ENCODE assay signal across 8 cellular contexts in genomic region chr9:114153761-114154596, GRCh38. TPM values are rescaled to one million over a fixed set of nuclear protein-coding genes. Genes with fewer than 3 reads are reported as not detected.
A peak's percentile ranks its signal among the peaks of the same experiment; 100 is the strongest.
DNase-seq lines count a peak whose midpoint lies in the region; ATAC-seq, FAIRE-seq and TF ChIP-seq lines count a peak whose summit lies in the region.

No MANE protein-coding gene starts in this region.

- H3K4me1 ChIP-seq in iPS-15b (ENCODE audit: control insufficient read depth, insufficient read depth, low read length) (no peaks in the 10 kb centered on the region), subcutaneous abdominal adipose tissue (ENCODE audit: control insufficient read depth in 5 of 5, insufficient read depth in 5 of 5, low read length in 5 of 5) (peaks cover 5 to 36% (median 22%) of the 10 kb centered on the region in 5 donors)

- ATAC-seq in activated T-cell treated with anti-CD3 and anti-CD28 coated beads, Interleukin-2, amount 50 U/mL, for 4 hours, result no peak
- ATAC-seq in GM19395 (IDR thresholded peaks at IDR 0.05; ENCODE audit: unreplicated experiment), result no peak

- H3K9ac ChIP-seq in iPS-15b (ENCODE audit: low read depth, low read length) (no peak overlapping the region), subcutaneous abdominal adipose tissue (ENCODE audit: low read length in 5 of 5) (no peak overlapping the region)

- peaks cover 38% of the 10 kb centered on the region for H3K27me3 ChIP-seq in iPS-15b (ENCODE audit: control insufficient read depth, insufficient read depth, low read length)
- H3K27me3 ChIP-seq in subcutaneous abdominal adipose tissue (ENCODE audit: control insufficient read depth in 5 of 5, insufficient read depth in 4 of 5, low read length in 5 of 5), result peaks cover 9 to 31% (median 26%) of the 10 kb centered on the region in 5 donors

- TF ChIP-seq POLR2A in H54 (IDR thresholded peaks at IDR 0.05; ENCODE audit: low read depth, low read length), result no peak

- no peaks in the 10 kb centered on the region for H3K9me3 Mint-ChIP-seq in activated T-cell treated with anti-CD3 and anti-CD28 coated beads, Interleukin-2, amount 50 U/mL, for 4 hours

- peaks cover 60% of the 10 kb centered on the region for H3K27me3 Mint-ChIP-seq in activated T-cell treated with anti-CD3 and anti-CD28 coated beads, Interleukin-2, amount 50 U/mL, for 4 hours (ENCODE audit: low read depth)

- H3K36me3 ChIP-seq in iPS-15b (ENCODE audit: control insufficient read depth, insufficient read depth, low read length) (no peaks in the 10 kb centered on the region), subcutaneous abdominal adipose tissue (ENCODE audit: control insufficient read depth in 5 of 5, insufficient read depth in 5 of 5, low read length in 5 of 5) (no peaks in the 10 kb centered on the region)

- H3K9me3 ChIP-seq in iPS-15b (ENCODE audit: control insufficient read depth, insufficient read depth, low read length) (no peaks in the 10 kb centered on the region), subcutaneous abdominal adipose tissue (ENCODE audit: control insufficient read depth in 5 of 5, low read length in 5 of 5) (no peaks in the 10 kb centered on the region)

- H3K36me3 Mint-ChIP-seq in activated T-cell treated with anti-CD3 and anti-CD28 coated beads, Interleukin-2, amount 50 U/mL, for 4 hours (ENCODE audit: insufficient read depth), result no peaks in the 10 kb centered on the region

- peak; percentile 66 for DNase-seq in NCI-H82 (lab: John Stamatoyannopoulos, UW)
- DNase-seq in NCI-H82 treated with DMSO at 0.1 percent for 48 hours (lab: John Stamatoyannopoulos, UW; ENCODE audit: unreplicated experiment), result no peak
- DNase-seq in activated T-cell treated with anti-CD3 and anti-CD28 coated beads, Interleukin-2, amount 50 U/mL, for 4 hours, result no peak
- no peak for DNase-seq in H54 (ENCODE audit: insufficient read length, low spot score)
- DNase-seq in medulla oblongata (ENCODE audit: extremely low spot score), result no peak

- H3K4me3 ChIP-seq in iPS-15b (ENCODE audit: low read depth, low read length) (peak overlapping the region; percentile 61), subcutaneous abdominal adipose tissue (ENCODE audit: low read depth in 1 of 5, low read length in 5 of 5) (peak overlapping the region in 3 of 5 donors; percentile 8 to 32 (median 29))

- FAIRE-seq in H54 (lab: Jason Lieb, UNC), result no peak

- H3K4me1 Mint-ChIP-seq in activated T-cell treated with anti-CD3 and anti-CD28 coated beads, Interleukin-2, amount 50 U/mL, for 4 hours (ENCODE audit: low read depth), result peaks cover 19% of the 10 kb centered on the region

- peak overlapping the region; percentile 69 for H3K4me3 Mint-ChIP-seq in activated T-cell treated with anti-CD3 and anti-CD28 coated beads, Interleukin-2, amount 50 U/mL, for 4 hours

- H3K27ac ChIP-seq in subcutaneous abdominal adipose tissue (ENCODE audit: low read depth, low read length), result no peak overlapping the region

RNA-seq across cellular contexts. Expression of gene COL27A1, which starts 1.4 kb away (rescaled TPM):
- total RNA-seq in activated T-cell treated with anti-CD3 and anti-CD28 coated beads, Interleukin-2, amount 50 U/mL, for 4 hours, result 1 to 10 TPM; 1.4 to 2.8 (median 1.7) TPM

RNA-seq across cellular contexts. Expression of gene KIF12, which starts 54.9 kb away (rescaled TPM):
- under 1 TPM in 1 of 3 donors, not detected in 2; 0.10 TPM for total RNA-seq in activated T-cell treated with anti-CD3 and anti-CD28 coated beads, Interleukin-2, amount 50 U/mL, for 4 hours
